9 cellular contexts compared by ENCODE assay signal in genomic region chr17:32495347-32496253, GRCh38. TPM values are rescaled to one million over a fixed set of nuclear protein-coding genes. Genes with fewer than 3 reads are reported as not detected.
DNase-seq lines count a peak whose midpoint lies in the region; ATAC-seq and TF ChIP-seq lines count a peak whose summit lies in the region.
"Had no signal": no experiment of that assay in that cellular context is flagged by ENCODE, and none has a peak within 500 bp of the region (broad histone marks: within the 10 kb centered on the region; RNA-seq: fewer than 3 reads in every experiment).

No MANE protein-coding gene starts in this region.

- no peaks in the 10 kb centered on the region for H3K9me2 ChIP-seq in PC-9 (ENCODE audit: insufficient read depth)
- H3K9me2 ChIP-seq in OCI-LY7 (ENCODE audit: insufficient read depth, low read length): no peaks in the 10 kb centered on the region

- TF ChIP-seq CTCF in C4-2B (conservative IDR thresholded peaks at IDR 0.05) (no peak), fibroblast of pulmonary artery (IDR thresholded peaks at IDR 0.05; ENCODE audit: low read length, missing control alignments) (no peak), neural progenitor cell (IDR thresholded peaks at IDR 0.05) (no peak), PC-9 (conservative IDR thresholded peaks at IDR 0.05) (no peak), OCI-LY7 (conservative IDR thresholded peaks at IDR 0.05; ENCODE audit: low read length) (no peak)

- H3K27me3 ChIP-seq in NT2/D1 (ENCODE audit: insufficient read depth, insufficient read length) (no peaks in the 10 kb centered on the region), neural progenitor cell (no peaks in the 10 kb centered on the region), PC-9 (ENCODE audit: insufficient read depth, low read depth) (no peaks in the 10 kb centered on the region)

- no TSS peak for BruUV-seq in PC-9 (replicated peaks; lab: Mats Ljungman, UMichigan)
- no TSS peak for BruUV-seq in OCI-LY7 (replicated peaks; lab: Mats Ljungman, UMichigan)

- no peak overlapping the region for H3K4me3 Mint-ChIP-seq in neural progenitor cell

- H3K4me1 ChIP-seq in NT2/D1 (ENCODE audit: insufficient read depth, insufficient read length): peaks cover 13% of the 10 kb centered on the region
- H3K4me1 ChIP-seq in neural progenitor cell: peaks cover under 1% of the 10 kb centered on the region
- H3K4me1 ChIP-seq in PC-9 (replicated peaks; ENCODE audit: insufficient read depth): no peaks in the 10 kb centered on the region
- H3K4me1 ChIP-seq in OCI-LY7 (ENCODE audit: insufficient read depth, low read length, poor library complexity, severe bottlenecking): peaks cover 8% of the 10 kb centered on the region

- intact Hi-C loops in PC-9 (cut with micrococcal nuclease; ENCODE audit: unreplicated experiment) (no loop called here), OCI-LY7 (cut with micrococcal nuclease; ENCODE audit: unreplicated experiment) (no loop called here)

- no peak overlapping the region for H3K4me2 ChIP-seq in neural progenitor cell
- no peak overlapping the region for H3K4me2 ChIP-seq in PC-9
- H3K4me2 ChIP-seq in OCI-LY7 (ENCODE audit: low read length): no peak overlapping the region

- peaks cover 4% of the 10 kb centered on the region for H3K9me3 Mint-ChIP-seq in neural progenitor cell

- no peaks in the 10 kb centered on the region for H3K36me3 Mint-ChIP-seq in neural progenitor cell

- POLR2A ChIA-PET in PC-9 (lab: Charles Lee; ENCODE audit: unreplicated experiment): no interaction called here
- POLR2A ChIA-PET in OCI-LY7 (lab: Charles Lee): no interaction called here

- H3K36me3 ChIP-seq in NT2/D1 (ENCODE audit: insufficient read depth, insufficient read length, low read length) (peaks cover 2% of the 10 kb centered on the region), neural progenitor cell (no peaks in the 10 kb centered on the region), PC-9 (ENCODE audit: low read depth) (no peaks in the 10 kb centered on the region), OCI-LY7 (ENCODE audit: insufficient read depth, low read length) (no peaks in the 10 kb centered on the region)

- no peak overlapping the region for H3K27ac Mint-ChIP-seq in neural progenitor cell

- H3K4me3 ChIP-seq in NT2/D1 (ENCODE audit: insufficient read length, low read depth) (no peak overlapping the region), fibroblast of pulmonary artery (replicated peaks; ENCODE audit: low read depth, low read length) (no peak overlapping the region), neural progenitor cell (no peak overlapping the region), PC-9 (no peak overlapping the region), OCI-LY7 (ENCODE audit: low read depth, low read length, poor library complexity, severe bottlenecking) (no peak overlapping the region)

- H4K20me1 ChIP-seq in neural progenitor cell (ENCODE audit: low read depth) (peaks cover 8% of the 10 kb centered on the region), PC-9 (ENCODE audit: insufficient read depth) (no peaks in the 10 kb centered on the region), OCI-LY7 (ENCODE audit: insufficient read depth, low read length) (no peaks in the 10 kb centered on the region)

- H2AFZ ChIP-seq in neural progenitor cell (replicated peaks) (no peak overlapping the region), PC-9 (no peak overlapping the region), OCI-LY7 (ENCODE audit: low read length) (no peak overlapping the region)

- H3K27ac ChIP-seq in C4-2B (peak overlapping the region; percentile 43), neural progenitor cell (no peak overlapping the region), PC-9 (no peak overlapping the region), OCI-LY7 (ENCODE audit: low read depth, low read length, poor library complexity, severe bottlenecking) (no peak overlapping the region)

- H3K79me2 ChIP-seq in neural progenitor cell (ENCODE audit: low read depth): peaks cover 2% of the 10 kb centered on the region
- no peaks in the 10 kb centered on the region for H3K79me2 ChIP-seq in PC-9 (ENCODE audit: low read depth)
- H3K79me2 ChIP-seq in OCI-LY7 (ENCODE audit: insufficient read depth, low read depth, low read length): no peaks in the 10 kb centered on the region

- H3K4me1 Mint-ChIP-seq in neural progenitor cell: peaks cover 38% of the 10 kb centered on the region

- H3F3A ChIP-seq in neural progenitor cell (ENCODE audit: low read depth) (no peaks in the 10 kb centered on the region), PC-9 (ENCODE audit: insufficient read depth, low read depth) (no peaks in the 10 kb centered on the region)

- H3K9ac ChIP-seq in NT2/D1 (ENCODE audit: insufficient read length, low read depth) (peak overlapping the region; percentile 21), neural progenitor cell (no peak overlapping the region)

- no peaks in the 10 kb centered on the region for H3K27me3 Mint-ChIP-seq in neural progenitor cell (ENCODE audit: insufficient read depth, low read depth)

- H3K9me3 ChIP-seq in NT2/D1 (ENCODE audit: insufficient read depth, low read length) (no peaks in the 10 kb centered on the region), neural progenitor cell (ENCODE audit: low read depth) (no peaks in the 10 kb centered on the region), PC-9 (ENCODE audit: insufficient read depth, low read depth) (no peaks in the 10 kb centered on the region), OCI-LY7 (ENCODE audit: low read length) (no peaks in the 10 kb centered on the region)

- ATAC-seq in HG02763 (IDR thresholded peaks at IDR 0.05; ENCODE audit: unreplicated experiment): no peak
- ATAC-seq: activated CD4-positive, CD25-positive, alpha-beta regulatory T cell treated with anti-CD3 and anti-CD28 coated beads, Interleukin-2, amount 50 U/mL, for 24 hours had no signal

- CTCF ChIA-PET in PC-9 (lab: Charles Lee): no interaction called here
- CTCF ChIA-PET in OCI-LY7 (lab: Charles Lee; ENCODE audit: unreplicated experiment): no interaction called here

- DNase-seq in NT2/D1 (ENCODE audit: low read depth, low spot score): no peak
- peak; percentile 23 for DNase-seq in fibroblast of pulmonary artery (ENCODE audit: low read depth)
- DNase-seq in neural progenitor cell (ENCODE audit: low spot score): peak; percentile 15
- no peak for DNase-seq in central memory CD4-positive, alpha-beta T cell
- no peak for DNase-seq in PC-9
- no peak for DNase-seq in OCI-LY7 (ENCODE audit: low spot score)

RNA-seq across cellular contexts. Expression of gene CDK5R1, which starts 8.8 kb away (rescaled TPM):
- total RNA-seq in neural progenitor cell (ENCODE audit: low replicate concordance): 6.9 and 8.8 TPM in 2 replicates
- 1.8 and 2.1 TPM in 2 replicates for total RNA-seq in PC-9 (2021)
- total RNA-seq in OCI-LY7 (2014; rRNA removed; shearing (Covaris generic)): 0.51 and 1.3 TPM in 2 replicates
- 2.0 and 2.2 TPM in 2 replicates for total RNA-seq in OCI-LY7 (2022)

RNA-seq across cellular contexts. Expression of gene PSMD11, which starts 51.3 kb away (rescaled TPM):
- 74.5 and 101 TPM in 2 replicates for total RNA-seq in neural progenitor cell (ENCODE audit: low replicate concordance)
- total RNA-seq in PC-9 (2021): 145 and 149 TPM in 2 replicates
- 81.0 and 89.3 TPM in 2 replicates for total RNA-seq in OCI-LY7 (2014; rRNA removed; shearing (Covaris generic))
- total RNA-seq in OCI-LY7 (2022): 123 and 137 TPM in 2 replicates

Comparison
In these comparisons a context has a peak if more than half of its experiments do, and no peak if none do; other contexts are left out.
1. DNase-seq: peak in fibroblast of pulmonary artery (single experiment) and neural progenitor cell (single experiment); none in NT2/D1 (single experiment), central memory CD4-positive, alpha-beta T cell (single experiment), PC-9 (0 of 2) and OCI-LY7 (single experiment).